Comparison of ENCODE assay signal across 28 cellular contexts in genomic region chr1:177053648-177054047, GRCh38.
"Had no signal": no experiment of that assay in that cellular context is flagged by ENCODE, and none has a peak within 500 bp of the region (broad histone marks: within the 10 kb centered on the region; RNA-seq: fewer than 3 reads in every experiment).

No MANE protein-coding gene starts in this region.

- H3K27ac Mint-ChIP-seq: activated CD4-positive, alpha-beta memory T cell treated with anti-CD3 and anti-CD28 coated beads for 36 hours; activated CD4-positive, alpha-beta T cell treated with anti-CD3 and anti-CD28 coated beads, Interleukin-2, amount 10 ng/mL, durations not matched to agents 24 days and 14 days; activated naive CD4-positive, alpha-beta T cell treated with anti-CD3 and anti-CD28 coated beads for 36 hours; activated naive CD8-positive, alpha-beta T cell treated with anti-CD3 and anti-CD28 coated beads for 36 hours; activated T-helper 1 cell treated with anti-CD3 and anti-CD28 coated beads, Interleukin-12 subunit alpha, Interleukin-12 subunit beta, Interleukin-2, Interleukin-4 antibody, amounts not matched to agents 30 ng/mL and 10 ng/mL and 1 ng/mL, durations not matched to agents 14 hours and 24 hours and 36 hours; brain; natural killer cell treated with Interleukin-12 subunit alpha and Interleukin-12 subunit beta and Interleukin-15 and Interleukin-18, amount 100 ng/mL, for 72 hours had no signal

- H3K4me1 Mint-ChIP-seq: activated CD4-positive, alpha-beta T cell treated with anti-CD3 and anti-CD28 coated beads, Interleukin-2, amount 10 ng/mL, durations not matched to agents 24 days and 14 days; activated naive CD8-positive, alpha-beta T cell treated with anti-CD3 and anti-CD28 coated beads for 36 hours; brain had no signal

- H3K9me3 Mint-ChIP-seq: activated CD4-positive, alpha-beta memory T cell treated with anti-CD3 and anti-CD28 coated beads for 36 hours; activated CD4-positive, alpha-beta T cell treated with anti-CD3 and anti-CD28 coated beads, Interleukin-2, amount 10 ng/mL, durations not matched to agents 24 days and 14 days; activated naive CD4-positive, alpha-beta T cell treated with anti-CD3 and anti-CD28 coated beads for 36 hours; activated naive CD8-positive, alpha-beta T cell treated with anti-CD3 and anti-CD28 coated beads for 36 hours; activated T-helper 1 cell treated with anti-CD3 and anti-CD28 coated beads, Interleukin-12 subunit alpha, Interleukin-12 subunit beta, Interleukin-2, Interleukin-4 antibody, amounts not matched to agents 30 ng/mL and 10 ng/mL and 1 ng/mL, durations not matched to agents 14 hours and 24 hours and 36 hours; brain had no signal

- H3K4me3 Mint-ChIP-seq: activated CD4-positive, alpha-beta memory T cell treated with anti-CD3 and anti-CD28 coated beads for 36 hours; activated CD4-positive, alpha-beta T cell treated with anti-CD3 and anti-CD28 coated beads, Interleukin-2, amount 10 ng/mL, durations not matched to agents 24 days and 14 days; activated naive CD4-positive, alpha-beta T cell treated with anti-CD3 and anti-CD28 coated beads for 36 hours; activated naive CD8-positive, alpha-beta T cell treated with anti-CD3 and anti-CD28 coated beads for 36 hours; activated T-helper 1 cell treated with anti-CD3 and anti-CD28 coated beads, Interleukin-12 subunit alpha, Interleukin-12 subunit beta, Interleukin-2, Interleukin-4 antibody, amounts not matched to agents 30 ng/mL and 10 ng/mL and 1 ng/mL, durations not matched to agents 14 hours and 24 hours and 36 hours; brain; natural killer cell treated with Interleukin-12 subunit alpha and Interleukin-12 subunit beta and Interleukin-15 and Interleukin-18, amount 100 ng/mL, for 72 hours had no signal

- H3K27me3 Mint-ChIP-seq: activated CD4-positive, alpha-beta T cell treated with anti-CD3 and anti-CD28 coated beads, Interleukin-2, amount 10 ng/mL, durations not matched to agents 24 days and 14 days; activated naive CD8-positive, alpha-beta T cell treated with anti-CD3 and anti-CD28 coated beads for 36 hours; brain; natural killer cell treated with Interleukin-12 subunit alpha and Interleukin-12 subunit beta and Interleukin-15 and Interleukin-18, amount 100 ng/mL, for 72 hours; progenitor cell of endocrine pancreas had no signal

- ATAC-seq: natural killer cell treated with Interleukin-12 subunit alpha and Interleukin-12 subunit beta and Interleukin-15 and Interleukin-18, amount 100 ng/mL, for 72 hours; right lobe of liver had no signal

- H3K9me3 ChIP-seq: adrenal gland, colonic mucosa, esophagus squamous epithelium, left ventricle myocardium inferior, right lobe of liver, tibial nerve had no signal

- DNase-seq: activated CD4-positive, alpha-beta memory T cell treated with anti-CD3 and anti-CD28 coated beads for 36 hours; activated CD4-positive, alpha-beta T cell treated with anti-CD3 and anti-CD28 coated beads, Interleukin-2, amount 10 ng/mL, durations not matched to agents 24 days and 14 days; activated CD4-positive, CD25-positive, alpha-beta regulatory T cell treated with anti-CD3 and anti-CD28 coated beads, Interleukin-2, amount 50 U/mL, for 72 hours; activated CD8-positive, alpha-beta memory T cell treated with anti-CD3 and anti-CD28 coated beads, Interleukin-2, amount 50 U/mL, for 4 hours; activated effector memory CD4-positive, alpha-beta T cell treated with anti-CD3 and anti-CD28 coated beads, Interleukin-2, amount 50 U/mL, for 16 hours; activated naive CD4-positive, alpha-beta T cell treated with anti-CD3 and anti-CD28 coated beads for 36 hours; activated naive CD8-positive, alpha-beta T cell treated with anti-CD3 and anti-CD28 coated beads for 36 hours; activated T-cell treated with anti-CD3 and anti-CD28 coated beads, Interleukin-2, amount 50 U/mL, for 1 hour; adrenal gland; aorta; cerebellar nuclear complex; colonic mucosa; effector CD8-positive, alpha-beta T cell; esophagus squamous epithelium; kidney glomerular epithelial cell; left ventricle myocardium inferior; mesendoderm; right lobe of liver; stimulated activated CD4-positive, alpha-beta T cell treated with anti-CD3 and anti-CD28 coated beads, Interleukin-2, amount 100 ng/mL, for 48 hours; stimulated activated naive CD4-positive, alpha-beta T cell treated with Interleukin-2 at 50 U/mL for 16 hours had no signal

- H3K36me3 ChIP-seq: adrenal gland, cardiac muscle cell, colonic mucosa, esophagus squamous epithelium, left ventricle myocardium inferior, right lobe of liver, tibial nerve had no signal

- H3K4me3 ChIP-seq: adrenal gland, cardiac muscle cell, colonic mucosa, esophagus squamous epithelium, left ventricle myocardium inferior, lung, right lobe of liver, tibial nerve had no signal

- H3K27me3 ChIP-seq: adrenal gland, cardiac muscle cell, colonic mucosa, esophagus squamous epithelium, right lobe of liver, tibial nerve had no signal

- H3K27ac ChIP-seq: adrenal gland, cardiac muscle cell, colonic mucosa, epithelial cell of prostate, esophagus squamous epithelium, left ventricle myocardium inferior, right lobe of liver, tibial nerve had no signal

- H3K36me3 Mint-ChIP-seq: activated CD4-positive, alpha-beta memory T cell treated with anti-CD3 and anti-CD28 coated beads for 36 hours; activated naive CD8-positive, alpha-beta T cell treated with anti-CD3 and anti-CD28 coated beads for 36 hours; natural killer cell treated with Interleukin-12 subunit alpha and Interleukin-12 subunit beta and Interleukin-15 and Interleukin-18, amount 100 ng/mL, for 72 hours had no signal

- H3K4me1 ChIP-seq: colonic mucosa, esophagus squamous epithelium, left ventricle myocardium inferior, right lobe of liver, tibial nerve had no signal
